In genomic region chr14:21494902-21495762, GRCh38 we compare ENCODE assay signal across 1 cellular context.
TF ChIP-seq lines count a peak whose summit lies in the region.

No MANE protein-coding gene starts in this region.

TF ChIP-seq in K562, 482 proteins besides CTCF, POLR2A, EP300 and RAD21:
- TF ChIP-seq ATF7 (IDR thresholded peaks at IDR 0.05) (0 out of 2 replicates have a peak, but pooled peaks have one; percentile 32), HNRNPL (IDR thresholded peaks at IDR 0.05; ENCODE audit: low read depth, low read length) (no peak), CEBPG (CRISPR knock-in tag; IDR thresholded peaks at IDR 0.05) (no peak), CEBPG (tag; conservative IDR thresholded peaks at IDR 0.05 in 1 of 2, IDR thresholded peaks at IDR 0.05 in 1 of 2) (peak; percentile 53 to 87), ATF3 (IDR thresholded peaks at IDR 0.05) (peak; percentile 68), ATF3 (CRISPR knock-in tag; conservative IDR thresholded peaks at IDR 0.05) (no peak), CEBPB (tag; IDR thresholded peaks at IDR 0.05) (peak; percentile 20; the same call in 1 of the 2 replicates)
- TF ChIP-seq, protein P1, sequence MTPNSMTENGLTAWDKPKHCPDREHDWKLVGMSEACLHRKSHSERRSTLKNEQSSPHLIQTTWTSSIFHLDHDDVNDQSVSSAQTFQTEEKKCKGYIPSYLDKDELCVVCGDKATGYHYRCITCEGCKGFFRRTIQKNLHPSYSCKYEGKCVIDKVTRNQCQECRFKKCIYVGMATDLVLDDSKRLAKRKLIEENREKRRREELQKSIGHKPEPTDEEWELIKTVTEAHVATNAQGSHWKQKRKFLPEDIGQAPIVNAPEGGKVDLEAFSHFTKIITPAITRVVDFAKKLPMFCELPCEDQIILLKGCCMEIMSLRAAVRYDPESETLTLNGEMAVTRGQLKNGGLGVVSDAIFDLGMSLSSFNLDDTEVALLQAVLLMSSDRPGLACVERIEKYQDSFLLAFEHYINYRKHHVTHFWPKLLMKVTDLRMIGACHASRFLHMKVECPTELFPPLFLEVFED (CRISPR knock-in tag; conservative IDR thresholded peaks at IDR 0.05): no peak
